In the genomic region with DNA sequence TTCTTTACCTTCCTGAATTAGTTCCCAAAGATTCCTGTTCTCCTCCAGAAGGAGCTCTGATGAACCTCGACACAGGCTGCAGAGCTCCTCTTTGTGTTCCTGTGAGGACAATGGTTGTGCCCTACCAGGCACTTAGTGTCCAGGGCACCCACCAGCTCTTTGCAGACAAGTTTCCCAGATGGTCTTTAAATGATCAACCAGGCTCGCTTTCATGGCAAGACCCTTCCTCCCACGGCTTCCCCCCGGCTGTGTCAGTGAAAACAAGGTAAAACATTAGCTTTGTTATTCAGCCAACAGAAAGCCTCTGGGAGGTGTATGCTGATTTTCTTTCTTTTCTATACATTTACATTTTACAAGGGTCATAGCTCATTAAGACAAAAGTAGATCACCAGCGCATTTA, we compare ENCODE assay signal across 2 cellular contexts.
TF ChIP-seq lines count a peak whose summit lies in the region.

No MANE protein-coding gene starts in this region.

TF ChIP-seq in HEK293, 187 proteins besides CTCF, POLR2A, EP300 and RAD21:
- TF ChIP-seq ZNF529 (tag by site-specific recombination; IDR thresholded peaks at IDR 0.05; ENCODE audit: insufficient replicate concordance): no peak
- TF ChIP-seq, protein P1, sequence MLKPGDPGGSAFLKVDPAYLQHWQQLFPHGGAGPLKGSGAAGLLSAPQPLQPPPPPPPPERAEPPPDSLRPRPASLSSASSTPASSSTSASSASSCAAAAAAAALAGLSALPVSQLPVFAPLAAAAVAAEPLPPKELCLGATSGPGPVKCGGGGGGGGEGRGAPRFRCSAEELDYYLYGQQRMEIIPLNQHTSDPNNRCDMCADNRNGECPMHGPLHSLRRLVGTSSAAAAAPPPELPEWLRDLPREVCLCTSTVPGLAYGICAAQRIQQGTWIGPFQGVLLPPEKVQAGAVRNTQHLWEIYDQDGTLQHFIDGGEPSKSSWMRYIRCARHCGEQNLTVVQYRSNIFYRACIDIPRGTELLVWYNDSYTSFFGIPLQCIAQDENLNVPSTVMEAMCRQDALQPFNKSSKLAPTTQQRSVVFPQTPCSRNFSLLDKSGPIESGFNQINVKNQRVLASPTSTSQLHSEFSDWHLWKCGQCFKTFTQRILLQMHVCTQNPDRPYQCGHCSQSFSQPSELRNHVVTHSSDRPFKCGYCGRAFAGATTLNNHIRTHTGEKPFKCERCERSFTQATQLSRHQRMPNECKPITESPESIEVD (tag by site-specific recombination; IDR thresholded peaks at IDR 0.05): peak; percentile 36; the same call in 1 of the 2 replicates

TF ChIP-seq in H1, 55 proteins besides CTCF, POLR2A, EP300 and RAD21 (continues in another document):
- TF ChIP-seq MAFK (IDR thresholded peaks at IDR 0.05; ENCODE audit: low read depth, low read length): no peak
- no peak for TF ChIP-seq TEAD4 (IDR thresholded peaks at IDR 0.05; ENCODE audit: low read depth, low read length)
- TF ChIP-seq E2F6 (IDR thresholded peaks at IDR 0.05): no peak
- no peak for TF ChIP-seq GABPA (IDR thresholded peaks at IDR 0.05; ENCODE audit: borderline replicate concordance, insufficient read depth, low read length)
- no peak for TF ChIP-seq ATF3 (IDR thresholded peaks at IDR 0.05; ENCODE audit: insufficient read depth, low read depth, low read length)
- no peak for TF ChIP-seq SIRT6 (IDR thresholded peaks at IDR 0.05; ENCODE audit: low read length)
- no peak for TF ChIP-seq TAF7 (optimal IDR thresholded peaks at IDR 0.05; ENCODE audit: borderline replicate concordance, low read depth, low read length)
- TF ChIP-seq KDM4A (IDR thresholded peaks at IDR 0.05; ENCODE audit: low read depth, low read length, severe bottlenecking): no peak
- TF ChIP-seq, protein P2, sequence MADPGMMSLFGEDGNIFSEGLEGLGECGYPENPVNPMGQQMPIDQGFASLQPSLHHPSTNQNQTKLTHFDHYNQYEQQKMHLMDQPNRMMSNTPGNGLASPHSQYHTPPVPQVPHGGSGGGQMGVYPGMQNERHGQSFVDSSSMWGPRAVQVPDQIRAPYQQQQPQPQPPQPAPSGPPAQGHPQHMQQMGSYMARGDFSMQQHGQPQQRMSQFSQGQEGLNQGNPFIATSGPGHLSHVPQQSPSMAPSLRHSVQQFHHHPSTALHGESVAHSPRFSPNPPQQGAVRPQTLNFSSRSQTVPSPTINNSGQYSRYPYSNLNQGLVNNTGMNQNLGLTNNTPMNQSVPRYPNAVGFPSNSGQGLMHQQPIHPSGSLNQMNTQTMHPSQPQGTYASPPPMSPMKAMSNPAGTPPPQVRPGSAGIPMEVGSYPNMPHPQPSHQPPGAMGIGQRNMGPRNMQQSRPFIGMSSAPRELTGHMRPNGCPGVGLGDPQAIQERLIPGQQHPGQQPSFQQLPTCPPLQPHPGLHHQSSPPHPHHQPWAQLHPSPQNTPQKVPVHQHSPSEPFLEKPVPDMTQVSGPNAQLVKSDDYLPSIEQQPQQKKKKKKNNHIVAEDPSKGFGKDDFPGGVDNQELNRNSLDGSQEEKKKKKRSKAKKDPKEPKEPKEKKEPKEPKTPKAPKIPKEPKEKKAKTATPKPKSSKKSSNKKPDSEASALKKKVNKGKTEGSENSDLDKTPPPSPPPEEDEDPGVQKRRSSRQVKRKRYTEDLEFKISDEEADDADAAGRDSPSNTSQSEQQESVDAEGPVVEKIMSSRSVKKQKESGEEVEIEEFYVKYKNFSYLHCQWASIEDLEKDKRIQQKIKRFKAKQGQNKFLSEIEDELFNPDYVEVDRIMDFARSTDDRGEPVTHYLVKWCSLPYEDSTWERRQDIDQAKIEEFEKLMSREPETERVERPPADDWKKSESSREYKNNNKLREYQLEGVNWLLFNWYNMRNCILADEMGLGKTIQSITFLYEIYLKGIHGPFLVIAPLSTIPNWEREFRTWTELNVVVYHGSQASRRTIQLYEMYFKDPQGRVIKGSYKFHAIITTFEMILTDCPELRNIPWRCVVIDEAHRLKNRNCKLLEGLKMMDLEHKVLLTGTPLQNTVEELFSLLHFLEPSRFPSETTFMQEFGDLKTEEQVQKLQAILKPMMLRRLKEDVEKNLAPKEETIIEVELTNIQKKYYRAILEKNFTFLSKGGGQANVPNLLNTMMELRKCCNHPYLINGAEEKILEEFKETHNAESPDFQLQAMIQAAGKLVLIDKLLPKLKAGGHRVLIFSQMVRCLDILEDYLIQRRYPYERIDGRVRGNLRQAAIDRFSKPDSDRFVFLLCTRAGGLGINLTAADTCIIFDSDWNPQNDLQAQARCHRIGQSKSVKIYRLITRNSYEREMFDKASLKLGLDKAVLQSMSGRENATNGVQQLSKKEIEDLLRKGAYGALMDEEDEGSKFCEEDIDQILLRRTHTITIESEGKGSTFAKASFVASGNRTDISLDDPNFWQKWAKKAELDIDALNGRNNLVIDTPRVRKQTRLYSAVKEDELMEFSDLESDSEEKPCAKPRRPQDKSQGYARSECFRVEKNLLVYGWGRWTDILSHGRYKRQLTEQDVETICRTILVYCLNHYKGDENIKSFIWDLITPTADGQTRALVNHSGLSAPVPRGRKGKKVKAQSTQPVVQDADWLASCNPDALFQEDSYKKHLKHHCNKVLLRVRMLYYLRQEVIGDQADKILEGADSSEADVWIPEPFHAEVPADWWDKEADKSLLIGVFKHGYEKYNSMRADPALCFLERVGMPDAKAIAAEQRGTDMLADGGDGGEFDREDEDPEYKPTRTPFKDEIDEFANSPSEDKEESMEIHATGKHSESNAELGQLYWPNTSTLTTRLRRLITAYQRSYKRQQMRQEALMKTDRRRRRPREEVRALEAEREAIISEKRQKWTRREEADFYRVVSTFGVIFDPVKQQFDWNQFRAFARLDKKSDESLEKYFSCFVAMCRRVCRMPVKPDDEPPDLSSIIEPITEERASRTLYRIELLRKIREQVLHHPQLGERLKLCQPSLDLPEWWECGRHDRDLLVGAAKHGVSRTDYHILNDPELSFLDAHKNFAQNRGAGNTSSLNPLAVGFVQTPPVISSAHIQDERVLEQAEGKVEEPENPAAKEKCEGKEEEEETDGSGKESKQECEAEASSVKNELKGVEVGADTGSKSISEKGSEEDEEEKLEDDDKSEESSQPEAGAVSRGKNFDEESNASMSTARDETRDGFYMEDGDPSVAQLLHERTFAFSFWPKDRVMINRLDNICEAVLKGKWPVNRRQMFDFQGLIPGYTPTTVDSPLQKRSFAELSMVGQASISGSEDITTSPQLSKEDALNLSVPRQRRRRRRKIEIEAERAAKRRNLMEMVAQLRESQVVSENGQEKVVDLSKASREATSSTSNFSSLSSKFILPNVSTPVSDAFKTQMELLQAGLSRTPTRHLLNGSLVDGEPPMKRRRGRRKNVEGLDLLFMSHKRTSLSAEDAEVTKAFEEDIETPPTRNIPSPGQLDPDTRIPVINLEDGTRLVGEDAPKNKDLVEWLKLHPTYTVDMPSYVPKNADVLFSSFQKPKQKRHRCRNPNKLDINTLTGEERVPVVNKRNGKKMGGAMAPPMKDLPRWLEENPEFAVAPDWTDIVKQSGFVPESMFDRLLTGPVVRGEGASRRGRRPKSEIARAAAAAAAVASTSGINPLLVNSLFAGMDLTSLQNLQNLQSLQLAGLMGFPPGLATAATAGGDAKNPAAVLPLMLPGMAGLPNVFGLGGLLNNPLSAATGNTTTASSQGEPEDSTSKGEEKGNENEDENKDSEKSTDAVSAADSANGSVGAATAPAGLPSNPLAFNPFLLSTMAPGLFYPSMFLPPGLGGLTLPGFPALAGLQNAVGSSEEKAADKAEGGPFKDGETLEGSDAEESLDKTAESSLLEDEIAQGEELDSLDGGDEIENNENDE (IDR thresholded peaks at IDR 0.05; ENCODE audit: insufficient replicate concordance, low read length): peak; percentile 90
- TF ChIP-seq RXRA (IDR thresholded peaks at IDR 0.05; ENCODE audit: insufficient read depth, low read depth, low read length): no peak
- TF ChIP-seq TAF1 (IDR thresholded peaks at IDR 0.05; ENCODE audit: low read depth, low read length): no peak
- TF ChIP-seq SAP30 (IDR thresholded peaks at IDR 0.05; ENCODE audit: insufficient read depth, insufficient replicate concordance, low read length): no peak
- peak; percentile 71; the same call in 1 of the 2 replicates for TF ChIP-seq POU5F1 (IDR thresholded peaks at IDR 0.05; ENCODE audit: low read depth, low read length)
- TF ChIP-seq BRCA1 (IDR thresholded peaks at IDR 0.05; ENCODE audit: low read depth, low read length): no peak
- no peak for TF ChIP-seq EZH2 (IDR thresholded peaks at IDR 0.05; ENCODE audit: low read depth, low read length, severe bottlenecking)
- no peak for TF ChIP-seq KDM1A (IDR thresholded peaks at IDR 0.05; ENCODE audit: borderline replicate concordance, low read length)
- no peak for TF ChIP-seq PHF8 (conservative IDR thresholded peaks at IDR 0.05; ENCODE audit: low read depth, low read length)
- TF ChIP-seq CTBP2 (IDR thresholded peaks at IDR 0.05; ENCODE audit: borderline replicate concordance, insufficient read depth, insufficient read length, low read length): peak; percentile 85
- no peak for TF ChIP-seq KDM5A (IDR thresholded peaks at IDR 0.05; ENCODE audit: low read length)
- no peak for TF ChIP-seq SIN3A (conservative IDR thresholded peaks at IDR 0.05 in 1 of 2, IDR thresholded peaks at IDR 0.05 in 1 of 2; ENCODE audit: low read depth in 1 of 2, low read length in 2 of 2)
- TF ChIP-seq SRF (IDR thresholded peaks at IDR 0.05; ENCODE audit: low read depth, low read length): no peak
- TF ChIP-seq SP4 (IDR thresholded peaks at IDR 0.05; ENCODE audit: low read length): no peak
- no peak for TF ChIP-seq NRF1 (IDR thresholded peaks at IDR 0.05; ENCODE audit: low read depth, low read length)
- TF ChIP-seq JUN (IDR thresholded peaks at IDR 0.05; ENCODE audit: low read depth, low read length): no peak
- TF ChIP-seq POLR2AphosphoS5 (IDR thresholded peaks at IDR 0.05; ENCODE audit: low read depth, low read length): no peak
- peak; percentile 60; the same call in 1 of the 2 replicates for TF ChIP-seq CHD2 (IDR thresholded peaks at IDR 0.05; ENCODE audit: low read length)
- no peak for TF ChIP-seq CBX8 (IDR thresholded peaks at IDR 0.05; ENCODE audit: borderline replicate concordance, low read depth, low read length)
- no peak for TF ChIP-seq CBX5 (IDR thresholded peaks at IDR 0.05; ENCODE audit: low read depth, low read length)
- no peak for TF ChIP-seq SIX5 (IDR thresholded peaks at IDR 0.05; ENCODE audit: low read depth, low read length)
- TF ChIP-seq RBBP5 (IDR thresholded peaks at IDR 0.05; ENCODE audit: borderline replicate concordance, low read depth, low read length): no peak
- TF ChIP-seq CEBPB (IDR thresholded peaks at IDR 0.05; ENCODE audit: low read depth, low read length): no peak
- TF ChIP-seq SP2 (IDR thresholded peaks at IDR 0.05; ENCODE audit: low read length): no peak
- TF ChIP-seq, protein P3, sequence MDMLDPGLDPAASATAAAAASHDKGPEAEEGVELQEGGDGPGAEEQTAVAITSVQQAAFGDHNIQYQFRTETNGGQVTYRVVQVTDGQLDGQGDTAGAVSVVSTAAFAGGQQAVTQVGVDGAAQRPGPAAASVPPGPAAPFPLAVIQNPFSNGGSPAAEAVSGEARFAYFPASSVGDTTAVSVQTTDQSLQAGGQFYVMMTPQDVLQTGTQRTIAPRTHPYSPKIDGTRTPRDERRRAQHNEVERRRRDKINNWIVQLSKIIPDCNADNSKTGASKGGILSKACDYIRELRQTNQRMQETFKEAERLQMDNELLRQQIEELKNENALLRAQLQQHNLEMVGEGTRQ (IDR thresholded peaks at IDR 0.05; ENCODE audit: low read length): no peak
- TF ChIP-seq FOSL1 (IDR thresholded peaks at IDR 0.05; ENCODE audit: insufficient read depth, low read depth, low read length): no peak
- TF ChIP-seq CREB1 (IDR thresholded peaks at IDR 0.05): no peak
- peak in 1 of 2 experiments; percentile 27 for TF ChIP-seq BCL11A (IDR thresholded peaks at IDR 0.05; ENCODE audit: low read depth in 2 of 2, low read length in 2 of 2)
- TF ChIP-seq TCF12 (IDR thresholded peaks at IDR 0.05; ENCODE audit: low read depth, low read length): peak; percentile 79; the same call in 1 of the 2 replicates
- peak; percentile 66; the same call in 1 of the 2 replicates for TF ChIP-seq SP1 (IDR thresholded peaks at IDR 0.05; ENCODE audit: low read depth, low read length)
- no peak for TF ChIP-seq TBP (IDR thresholded peaks at IDR 0.05; ENCODE audit: low read depth, low read length)
- TF ChIP-seq, protein P4, sequence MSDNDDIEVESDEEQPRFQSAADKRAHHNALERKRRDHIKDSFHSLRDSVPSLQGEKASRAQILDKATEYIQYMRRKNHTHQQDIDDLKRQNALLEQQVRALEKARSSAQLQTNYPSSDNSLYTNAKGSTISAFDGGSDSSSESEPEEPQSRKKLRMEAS (IDR thresholded peaks at IDR 0.05): no peak
- TF ChIP-seq SUZ12 (IDR thresholded peaks at IDR 0.05; ENCODE audit: low read length): no peak
- peak; percentile 76; the same call in 1 of the 2 replicates for TF ChIP-seq EGR1 (IDR thresholded peaks at IDR 0.05; ENCODE audit: borderline replicate concordance, low read depth, low read length)
- peak; percentile 63; the same call in 1 of the 2 replicates for TF ChIP-seq YY1 (IDR thresholded peaks at IDR 0.05; ENCODE audit: low read depth, low read length)
- peak; percentile 21 for TF ChIP-seq ASH2L (IDR thresholded peaks at IDR 0.05; ENCODE audit: low read length)
- TF ChIP-seq, protein P5, sequence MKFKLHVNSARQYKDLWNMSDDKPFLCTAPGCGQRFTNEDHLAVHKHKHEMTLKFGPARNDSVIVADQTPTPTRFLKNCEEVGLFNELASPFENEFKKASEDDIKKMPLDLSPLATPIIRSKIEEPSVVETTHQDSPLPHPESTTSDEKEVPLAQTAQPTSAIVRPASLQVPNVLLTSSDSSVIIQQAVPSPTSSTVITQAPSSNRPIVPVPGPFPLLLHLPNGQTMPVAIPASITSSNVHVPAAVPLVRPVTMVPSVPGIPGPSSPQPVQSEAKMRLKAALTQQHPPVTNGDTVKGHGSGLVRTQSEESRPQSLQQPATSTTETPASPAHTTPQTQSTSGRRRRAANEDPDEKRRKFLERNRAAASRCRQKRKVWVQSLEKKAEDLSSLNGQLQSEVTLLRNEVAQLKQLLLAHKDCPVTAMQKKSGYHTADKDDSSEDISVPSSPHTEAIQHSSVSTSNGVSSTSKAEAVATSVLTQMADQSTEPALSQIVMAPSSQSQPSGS (IDR thresholded peaks at IDR 0.05; ENCODE audit: low read length): peak; percentile 28; the same call in 1 of the 2 replicates
- TF ChIP-seq GTF2F1 (IDR thresholded peaks at IDR 0.05; ENCODE audit: borderline replicate concordance, low read depth, low read length): no peak
- no peak for TF ChIP-seq JUND (IDR thresholded peaks at IDR 0.05; ENCODE audit: low read length)
- TF ChIP-seq RNF2 (IDR thresholded peaks at IDR 0.05; ENCODE audit: borderline replicate concordance, low read depth, low read length, missing control alignments, poor library complexity, severe bottlenecking): no peak
- no peak for TF ChIP-seq HDAC6 (IDR thresholded peaks at IDR 0.05; ENCODE audit: low read depth, low read length)
- no peak for TF ChIP-seq CHD1 (IDR thresholded peaks at IDR 0.05; ENCODE audit: low read depth, low read length)
- no peak for TF ChIP-seq BACH1 (IDR thresholded peaks at IDR 0.05; ENCODE audit: low read length)
- TF ChIP-seq NANOG (IDR thresholded peaks at IDR 0.05; ENCODE audit: insufficient read depth, low read depth, low read length, poor library complexity, severe bottlenecking): peak; percentile 55
